Comparison of ENCODE assay signal across 9 cellular contexts in genomic region chr6:27158316-27158643, GRCh38.
DNase-seq lines count a peak whose midpoint lies in the region; ATAC-seq and TF ChIP-seq lines count a peak whose summit lies in the region.
"Had no signal": no experiment of that assay in that cellular context is flagged by ENCODE, and none has a peak within 500 bp of the region (broad histone marks: within the 10 kb centered on the region; RNA-seq: fewer than 3 reads in every experiment).

No MANE protein-coding gene starts in this region.

- CTCF ChIA-PET in CD8-positive, alpha-beta T cell (lab: Charles Lee) = interaction anchor here (0.7 to 5.4 kb wide), 5 partner anchors 20 to 737 kb away, joined by 3 to 43 read pairs (median 4); a partner anchor contains a TSS

- no peaks in the 10 kb centered on the region for H3K9me3 Mint-ChIP-seq in CD8-positive, alpha-beta T cell
- H3K9me3 Mint-ChIP-seq in brain = peaks cover 0 to 5% (median 0%) of the 10 kb centered on the region in 5 experiments
- peaks cover 5% of the 10 kb centered on the region for H3K9me3 Mint-ChIP-seq in neural crest cell

- DNase-seq in CD8-positive, alpha-beta T cell = no peak
- no peak for DNase-seq in neural crest cell (ENCODE audit: low read depth, low spot score)
- DNase-seq in inferior parietal cortex (ENCODE audit: extremely low spot score) = no peak
- DNase-seq: cerebellar nuclear complex had no signal

- H3K4me2 ChIP-seq in KMS-11 = no peak overlapping the region; the same call in 1 of the 2 replicates

- POLR2A ChIA-PET in CD8-positive, alpha-beta T cell (lab: Charles Lee) = interaction anchor here (0.7 kb wide), 1 partner anchor 595 kb away, joined by 3 read pairs; no protein-coding TSS in a partner anchor

- no peak overlapping the region for H3K27ac ChIP-seq in CD8-positive, alpha-beta T cell (ENCODE audit: low read depth, low read length)
- H3K27ac ChIP-seq in KMS-11 = no peak overlapping the region

- TF ChIP-seq CTCF in CD8-positive, alpha-beta T cell (IDR thresholded peaks at IDR 0.05) = no peak
- TF ChIP-seq CTCF in KMS-11 (conservative IDR thresholded peaks at IDR 0.05; ENCODE audit: low read depth, low read length) (no peak), brain (conservative IDR thresholded peaks at IDR 0.05) (no peak), neural crest cell (conservative IDR thresholded peaks at IDR 0.05) (no peak)

- no peaks in the 10 kb centered on the region for H3K27me3 ChIP-seq in CD8-positive, alpha-beta T cell (ENCODE audit: insufficient read depth, low read length)
- H3K27me3 ChIP-seq in KMS-11 (ENCODE audit: insufficient read depth, low read depth) = no peaks in the 10 kb centered on the region

- peaks cover 38% of the 10 kb centered on the region for H3K4me1 Mint-ChIP-seq in CD8-positive, alpha-beta T cell (ENCODE audit: low read depth)
- H3K4me1 Mint-ChIP-seq in brain (peaks cover 36% of the 10 kb centered on the region), neural crest cell (peaks cover 30% of the 10 kb centered on the region)

- intact Hi-C loops in CD8-positive, alpha-beta T cell (cut with DNase I, micrococcal nuclease) = loop anchor here (1.0 to 10.0 kb wide), 9 partner anchors 11 to 1724 kb away; a partner anchor contains a TSS

- H3K9ac ChIP-seq in KMS-11 = no peak overlapping the region

- H3K9me3 ChIP-seq in CD8-positive, alpha-beta T cell (ENCODE audit: low read length) = no peaks in the 10 kb centered on the region

- no peaks in the 10 kb centered on the region for H3K36me3 ChIP-seq in CD8-positive, alpha-beta T cell (ENCODE audit: insufficient read depth, low read length)
- H3K36me3 ChIP-seq in KMS-11 (ENCODE audit: insufficient read depth) = no peaks in the 10 kb centered on the region

- ATAC-seq in CD8-positive, alpha-beta T cell = no peak
- ATAC-seq in GM19467 (IDR thresholded peaks at IDR 0.05; ENCODE audit: unreplicated experiment) = no peak
- ATAC-seq in HG02973 (IDR thresholded peaks at IDR 0.05; ENCODE audit: unreplicated experiment) = no peak
- ATAC-seq in HG02798 (IDR thresholded peaks at IDR 0.05; ENCODE audit: poor library complexity, unreplicated experiment) = no peak

- H3K4me1 ChIP-seq in CD8-positive, alpha-beta T cell (ENCODE audit: insufficient read depth, low read length) = peaks cover 13% of the 10 kb centered on the region
- H3K4me1 ChIP-seq in KMS-11 (ENCODE audit: low read depth, poor library complexity, severe bottlenecking) = peaks cover 33% of the 10 kb centered on the region

- H3K27me3 Mint-ChIP-seq in CD8-positive, alpha-beta T cell (ENCODE audit: low read depth) = no peaks in the 10 kb centered on the region
- peaks cover 8% of the 10 kb centered on the region for H3K27me3 Mint-ChIP-seq in brain
- peaks cover 37% of the 10 kb centered on the region for H3K27me3 Mint-ChIP-seq in neural crest cell (ENCODE audit: low read depth)

- peak overlapping the region; percentile 87 for H3K27ac Mint-ChIP-seq in CD8-positive, alpha-beta T cell
- peak overlapping the region in 4 of 5 experiments; percentile 25 to 58 (median 42) for H3K27ac Mint-ChIP-seq in brain
- no peak overlapping the region for H3K27ac Mint-ChIP-seq in neural crest cell (ENCODE audit: unreplicated experiment)

- H3K4me3 ChIP-seq in CD8-positive, alpha-beta T cell (ENCODE audit: low read depth, low read length) = no peak overlapping the region
- no peak overlapping the region for H3K4me3 ChIP-seq in KMS-11 (IDR thresholded peaks at IDR 0.05; ENCODE audit: insufficient read depth, low read depth, low read length)

- no peaks in the 10 kb centered on the region for H4K20me1 ChIP-seq in KMS-11 (ENCODE audit: insufficient read depth)

- H2AFZ ChIP-seq in KMS-11 (ENCODE audit: low read depth) = peak overlapping the region; percentile 31; the same call in 1 of the 2 replicates

- H3K36me3 Mint-ChIP-seq in CD8-positive, alpha-beta T cell = peaks cover 4% of the 10 kb centered on the region
- no peaks in the 10 kb centered on the region for H3K36me3 Mint-ChIP-seq in brain
- H3K36me3 Mint-ChIP-seq in neural crest cell (ENCODE audit: low read depth) = no peaks in the 10 kb centered on the region

- no peaks in the 10 kb centered on the region for H3K79me2 ChIP-seq in KMS-11 (ENCODE audit: insufficient read depth, low read depth)

- H3K4me3 Mint-ChIP-seq in CD8-positive, alpha-beta T cell = peak overlapping the region; percentile 85
- peak overlapping the region; percentile 84 to 89 (median 85) for H3K4me3 Mint-ChIP-seq in brain
- H3K4me3 Mint-ChIP-seq in neural crest cell = peak overlapping the region; percentile 50
